14 cellular contexts compared by ENCODE assay signal in genomic region chr9:41098759-41099158, GRCh38. TPM values are rescaled to one million over a fixed set of nuclear protein-coding genes. Genes with fewer than 3 reads are reported as not detected.
A peak's percentile ranks its signal among the peaks of the same experiment; 100 is the strongest.
DNase-seq lines count a peak whose midpoint lies in the region; ATAC-seq and TF ChIP-seq lines count a peak whose summit lies in the region.
"Not testable (repeated sequence)": the region's sequence is repeated elsewhere in the genome, so short reads cannot be mapped to it uniquely, and the experiment has no call there.
"Had no signal": no experiment of that assay in that cellular context is flagged by ENCODE, and none has a peak within 500 bp of the region (broad histone marks: within the 10 kb centered on the region; RNA-seq: fewer than 3 reads in every experiment).

No MANE protein-coding gene starts in this region.

- not testable (repeated sequence) for H3K36me3 ChIP-seq in esophagus muscularis mucosa

- not testable (repeated sequence) for H3K36me3 Mint-ChIP-seq in activated CD4-positive, alpha-beta T cell treated with anti-CD3 and anti-CD28 coated beads for 36 hours (ENCODE audit: low read depth); activated naive CD4-positive, alpha-beta T cell treated with anti-CD3 and anti-CD28 coated beads, Interleukin-2, amount 50 U/mL, for 72 hours; MCF 10A (ENCODE audit: insufficient read depth, unreplicated experiment)

- TF ChIP-seq CTCF in MCF 10A (IDR thresholded peaks at IDR 0.05; ENCODE audit: unreplicated experiment); esophagus muscularis mucosa (IDR thresholded peaks at IDR 0.05): not testable (repeated sequence)

- H3K9me3 Mint-ChIP-seq in activated CD4-positive, alpha-beta T cell treated with anti-CD3 and anti-CD28 coated beads for 36 hours (ENCODE audit: low read depth); activated naive CD4-positive, alpha-beta T cell treated with anti-CD3 and anti-CD28 coated beads, Interleukin-2, amount 50 U/mL, for 72 hours; MCF 10A (ENCODE audit: unreplicated experiment): not testable (repeated sequence)

- not testable (repeated sequence) for H3K4me3 Mint-ChIP-seq in activated CD4-positive, alpha-beta T cell treated with anti-CD3 and anti-CD28 coated beads for 36 hours; MCF 10A (ENCODE audit: unreplicated experiment)

- TF ChIP-seq EP300 in esophagus muscularis mucosa (IDR thresholded peaks at IDR 0.05): not testable (repeated sequence)

- not testable (repeated sequence) for H3K27ac ChIP-seq in esophagus muscularis mucosa (replicated peaks in 1 of 4)

- ATAC-seq in activated CD4-positive, alpha-beta T cell treated with anti-CD3 and anti-CD28 coated beads for 36 hours: peak; percentile 85
- ATAC-seq in activated naive CD4-positive, alpha-beta T cell treated with anti-CD3 and anti-CD28 coated beads, Interleukin-2, amount 50 U/mL, for 72 hours: peak; percentile 48 to 89

- not testable (repeated sequence) for H3K27me3 ChIP-seq in esophagus muscularis mucosa

- H3K4me1 Mint-ChIP-seq in activated CD4-positive, alpha-beta T cell treated with anti-CD3 and anti-CD28 coated beads for 36 hours; MCF 10A (ENCODE audit: insufficient read depth, unreplicated experiment): not testable (repeated sequence)

- CTCF ChIA-PET in activated CD4-positive, alpha-beta T cell treated with anti-CD3 and anti-CD28 coated beads for 36 hours (lab: Charles Lee); MCF 10A (lab: Yijun Ruan, JAX): not testable (repeated sequence)

- POLR2A ChIA-PET in activated CD4-positive, alpha-beta T cell treated with anti-CD3 and anti-CD28 coated beads for 36 hours (lab: Charles Lee); MCF 10A (lab: Yijun Ruan, JAX): not testable (repeated sequence)

- not testable (repeated sequence) for BruUV-seq in MCF 10A (replicated peaks; lab: Mats Ljungman, UMichigan)

- intact Hi-C loops in activated CD4-positive, alpha-beta T cell treated with anti-CD3 and anti-CD28 coated beads for 36 hours (cut with DNase I, micrococcal nuclease); MCF 10A (cut with micrococcal nuclease); esophagus muscularis mucosa (cut with DNase I): not testable (repeated sequence)

- DNase-seq in HCEC 1CT (peak; percentile 10), LHCN-M2 (ENCODE audit: low read depth) (peak; percentile 57), MCF 10A (ENCODE audit: unreplicated experiment) (peak; percentile 16), esophagus muscularis mucosa (ENCODE audit: extremely low spot score) (peak; percentile 82), renal cortical epithelial cell (ENCODE audit: low read depth) (peak; percentile 26)
- DNase-seq in activated CD4-positive, alpha-beta T cell treated with anti-CD3 and anti-CD28 coated beads for 36 hours; activated naive CD4-positive, alpha-beta T cell treated with anti-CD3 and anti-CD28 coated beads, Interleukin-2, amount 50 U/mL, for 72 hours (ENCODE audit: low spot score in 2 of 2): not testable (repeated sequence)

- not testable (repeated sequence) for H3K9me3 ChIP-seq in esophagus muscularis mucosa

- not testable (repeated sequence) for H3K4me3 ChIP-seq in esophagus muscularis mucosa

- 67% methylated on average over 4 of the region's 4 CpGs for WGBS in esophagus muscularis mucosa

- not testable (repeated sequence) for H3K27ac Mint-ChIP-seq in activated CD4-positive, alpha-beta T cell treated with anti-CD3 and anti-CD28 coated beads for 36 hours; activated naive CD4-positive, alpha-beta T cell treated with anti-CD3 and anti-CD28 coated beads, Interleukin-2, amount 50 U/mL, for 72 hours; MCF 10A (ENCODE audit: low read depth, unreplicated experiment)

- TF ChIP-seq POLR2A in esophagus muscularis mucosa (IDR thresholded peaks at IDR 0.05; ENCODE audit: low read depth): not testable (repeated sequence)

- H3K27me3 Mint-ChIP-seq in activated CD4-positive, alpha-beta T cell treated with anti-CD3 and anti-CD28 coated beads for 36 hours; MCF 10A (ENCODE audit: insufficient read depth, unreplicated experiment): not testable (repeated sequence)

- H3K4me1 ChIP-seq in esophagus muscularis mucosa: not testable (repeated sequence)

RNA-seq across cellular contexts. Expression of gene FOXD4L6, which starts 29.7 kb away (rescaled TPM):
- total RNA-seq in LHCN-M2 (2014; rRNA removed) (0.38 TPM in 1 of 2 replicates, not detected in the other), MCF 10A (2022) (0.30 and 0.69 TPM in 2 replicates), esophagus muscularis mucosa (under 1 TPM in 1 of 4 donors, not detected in 3; 0.33 TPM), renal cortical epithelial cell (0.10 and 0.17 TPM in 2 replicates)
- polyA plus RNA-seq in LHCN-M2 (2012): not detected
- total RNA-seq in activated CD4-positive, alpha-beta T cell treated with anti-CD3 and anti-CD28 coated beads for 36 hours: not detected
- not detected for total RNA-seq in activated naive CD4-positive, alpha-beta T cell treated with anti-CD3 and anti-CD28 coated beads, Interleukin-2, amount 50 U/mL, for 72 hours
- total RNA-seq: CD4-positive, alpha-beta memory T cell; Daoy; G401; H7; IMR-90; PC-3 had no signal
- polyA plus RNA-seq: AG04450; CD4-positive, alpha-beta memory T cell; IMR-90 had no signal
